8 cellular contexts compared by ENCODE assay signal in genomic region chr16:85460983-85461813, GRCh38.
DNase-seq lines count a peak whose midpoint lies in the region; ATAC-seq, FAIRE-seq and TF ChIP-seq lines count a peak whose summit lies in the region.

No MANE protein-coding gene starts in this region.

- H3K9me3 ChIP-seq in sigmoid colon = no peaks in the 10 kb centered on the region

- H3K4me3 ChIP-seq in sigmoid colon = peak overlapping the region; percentile 26 to 54 (median 46)

- H3K27ac ChIP-seq in sigmoid colon = peak overlapping the region; percentile 65 to 86 (median 84)

- intact Hi-C loops in sigmoid colon (cut with DNase I) = loop anchor here (1.0 to 5.0 kb wide), 2 partner anchors 93 to 151 kb away; partner anchors contain the start of gene GSE1

- FAIRE-seq in H54 (lab: Jason Lieb, UNC) = no peak

- no peaks in the 10 kb centered on the region for H3K27me3 ChIP-seq in sigmoid colon

- no peak overlapping the region for H3K4me3 Mint-ChIP-seq in activated T-cell treated with anti-CD3 and anti-CD28 coated beads, Interleukin-2, amount 50 U/mL, for 4 hours

- no peaks in the 10 kb centered on the region for H3K9me3 Mint-ChIP-seq in activated T-cell treated with anti-CD3 and anti-CD28 coated beads, Interleukin-2, amount 50 U/mL, for 4 hours

- H3K27me3 Mint-ChIP-seq in activated T-cell treated with anti-CD3 and anti-CD28 coated beads, Interleukin-2, amount 50 U/mL, for 4 hours (ENCODE audit: low read depth) = peaks cover 43% of the 10 kb centered on the region

- no peak for TF ChIP-seq CTCF in sigmoid colon (IDR thresholded peaks at IDR 0.05)

- TF ChIP-seq EP300 in sigmoid colon (IDR thresholded peaks at IDR 0.05) = no peak

- ATAC-seq in activated CD4-positive, CD25-positive, alpha-beta regulatory T cell treated with anti-CD3 and anti-CD28 coated beads, Interleukin-2, amount 50 U/mL, for 24 hours = no peak
- ATAC-seq in activated T-cell treated with anti-CD3 and anti-CD28 coated beads, Interleukin-2, amount 50 U/mL, for 4 hours = no peak

- peak; percentile 61 for DNase-seq in H54 (ENCODE audit: insufficient read length, low spot score)
- peak; percentile 28 for DNase-seq in NCI-H226
- DNase-seq in fibroblast of gingiva (ENCODE audit: low read depth) = peak; percentile 54
- no peak for DNase-seq in sigmoid colon
- DNase-seq in T-helper 9 cell = no peak
- no peak for DNase-seq in activated T-cell treated with anti-CD3 and anti-CD28 coated beads, Interleukin-2, amount 50 U/mL, for 4 hours
- DNase-seq in cortex of kidney (lab: John Stamatoyannopoulos, UW) = no peak

- no peaks in the 10 kb centered on the region for H3K36me3 ChIP-seq in sigmoid colon

- peaks cover 7% of the 10 kb centered on the region for H3K4me1 Mint-ChIP-seq in activated T-cell treated with anti-CD3 and anti-CD28 coated beads, Interleukin-2, amount 50 U/mL, for 4 hours (ENCODE audit: low read depth)

- peaks cover 0 to 79% (median 70%) of the 10 kb centered on the region in 4 donors for H3K4me1 ChIP-seq in sigmoid colon

- 29 to 44% methylated on average over 16 of the region's 16 CpGs for WGBS in sigmoid colon, 2 donors

- H3K36me3 Mint-ChIP-seq in activated T-cell treated with anti-CD3 and anti-CD28 coated beads, Interleukin-2, amount 50 U/mL, for 4 hours (ENCODE audit: insufficient read depth) = no peaks in the 10 kb centered on the region

- TF ChIP-seq POLR2A in H54 (IDR thresholded peaks at IDR 0.05; ENCODE audit: low read depth, low read length) (no peak), sigmoid colon (IDR thresholded peaks at IDR 0.05) (no peak)

Comparison
In these comparisons a context has a peak if more than half of its experiments do, and no peak if none do; other contexts are left out.
1. DNase-seq: peak in H54 (single experiment), NCI-H226 (single experiment) and fibroblast of gingiva (single experiment); none in sigmoid colon (single experiment), T-helper 9 cell (single experiment), activated T-cell treated with anti-CD3 and anti-CD28 coated beads, Interleukin-2, amount 50 U/mL, for 4 hours (single experiment) and cortex of kidney (single experiment).